ENCODE assay signal across 8 cellular contexts in the genomic region with DNA sequence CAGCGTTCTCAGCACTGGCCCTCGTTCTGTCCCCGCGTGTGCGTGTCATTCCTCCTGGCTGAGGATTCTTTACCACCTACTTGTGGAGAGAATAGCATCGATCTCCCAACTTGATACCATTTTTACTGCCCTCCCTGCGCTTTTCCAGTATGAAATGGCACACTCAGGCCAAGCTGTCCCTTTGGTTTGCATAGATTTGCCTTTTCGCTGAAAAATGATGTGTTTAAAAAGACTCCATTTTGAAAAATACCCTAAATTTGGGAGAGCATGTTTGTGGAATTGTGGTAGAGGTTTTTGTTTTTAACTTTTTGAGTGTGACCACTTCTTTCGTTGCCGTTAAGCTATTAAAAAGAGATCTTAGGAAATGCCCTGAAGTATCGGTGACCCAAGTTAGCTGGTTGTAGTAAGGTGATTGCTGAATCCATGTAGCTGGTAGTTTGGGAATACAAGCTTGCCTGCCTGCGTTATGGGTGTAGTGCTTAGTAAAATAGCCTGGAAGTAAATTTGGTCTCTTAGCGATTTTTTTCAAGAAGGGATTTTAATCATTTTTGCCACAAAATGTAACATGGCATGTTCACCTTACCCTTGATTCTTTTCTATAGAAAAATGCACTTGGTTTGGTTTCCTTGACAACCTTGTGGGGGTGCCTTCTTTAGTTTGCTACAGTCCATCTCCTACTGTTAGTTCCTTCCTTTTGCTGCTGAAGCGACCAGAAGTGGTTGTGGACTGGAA. TPM values are rescaled to one million over a fixed set of nuclear protein-coding genes. Genes with fewer than 3 reads are reported as not detected.
DNase-seq lines count a peak whose midpoint lies in the region; TF ChIP-seq lines count a peak whose summit lies in the region.

No MANE protein-coding gene starts in this region.

- H3K4me1 ChIP-seq in ascending aorta (peaks cover 0 to 2% of the 10 kb centered on the region in 2 donors), tibial nerve (peaks cover 0 to 22% (median 6%) of the 10 kb centered on the region in 4 donors)

- TF ChIP-seq CTCF in ascending aorta (IDR thresholded peaks at IDR 0.05) (no peak), tibial nerve (IDR thresholded peaks at IDR 0.05) (no peak)

- H3K9me3 ChIP-seq in ascending aorta (no peaks in the 10 kb centered on the region), tibial nerve (no peaks in the 10 kb centered on the region)

- no peak for TF ChIP-seq POLR2A in tibial nerve (IDR thresholded peaks at IDR 0.05)

- DNase-seq in NCI-H2029 treated with DMSO at 0.1 percent for 48 hours (lab: John Stamatoyannopoulos, UW) (peak; percentile 23), NCI-H2029 (lab: John Stamatoyannopoulos, UW) (no peak), Kasumi-1 (lab: John Stamatoyannopoulos, UW) (peak; percentile 34 to 52), ascending aorta (ENCODE audit: low spot score in 2 of 2) (no peak), kidney tubule cell (ENCODE audit: low spot score) (peak; percentile 31), tibial nerve (ENCODE audit: low spot score in 2 of 2) (no peak), germinal center (ENCODE audit: low spot score) (no peak)
- DNase-seq in stimulated activated CD4-positive, alpha-beta T cell treated with anti-CD3 and anti-CD28 coated beads, Interleukin-2, amount 100 ng/mL, for 24 hours, result no peak

- intact Hi-C loops in ascending aorta (cut with DNase I), result loop anchor here (1.0 kb wide), 1 partner anchor 84 kb away; a partner anchor contains a TSS

- peak overlapping the region; percentile 95 to 99 for H3K4me3 ChIP-seq in ascending aorta
- peak overlapping the region; percentile 82 to 100 (median 94) for H3K4me3 ChIP-seq in tibial nerve

- 16 to 17% methylated on average over 14 of the region's 14 CpGs for WGBS in tibial nerve, 2 donors

- H3K36me3 ChIP-seq in ascending aorta (no peaks in the 10 kb centered on the region), tibial nerve (no peaks in the 10 kb centered on the region)

- H3K27me3 ChIP-seq in ascending aorta (no peaks in the 10 kb centered on the region), tibial nerve (no peaks in the 10 kb centered on the region)

- TF ChIP-seq EP300 in tibial nerve (IDR thresholded peaks at IDR 0.05), result no peak

- H3K27ac ChIP-seq in ascending aorta, result peak overlapping the region; percentile 95 to 96
- H3K27ac ChIP-seq in tibial nerve, result peak overlapping the region; percentile 87 to 98 (median 94)

RNA-seq across cellular contexts. Expression of a gene that starts 1.0 kb away (rescaled TPM):
- total RNA-seq in ascending aorta (3.2 TPM), tibial nerve (10 to 100 TPM in 2 of 4 donors, 1 to 10 TPM in 2; 8.7 to 15.3 (median 11.0) TPM)

Comparison
In these comparisons a context has a peak if more than half of its experiments do, and no peak if none do; other contexts are left out.
1. DNase-seq: peak in NCI-H2029 treated with DMSO at 0.1 percent for 48 hours (single experiment), Kasumi-1 (2 of 2) and kidney tubule cell (single experiment); none in NCI-H2029 (single experiment), ascending aorta (0 of 2), tibial nerve (0 of 2), germinal center (single experiment) and stimulated activated CD4-positive, alpha-beta T cell treated with anti-CD3 and anti-CD28 coated beads, Interleukin-2, amount 100 ng/mL, for 24 hours (0 of 2).